27 cellular contexts compared by ENCODE assay signal in genomic region chr2:70463997-70464396, GRCh38.
"Had no signal": no experiment of that assay in that cellular context is flagged by ENCODE, and none has a peak within 500 bp of the region (broad histone marks: within the 10 kb centered on the region; RNA-seq: fewer than 3 reads in every experiment).

No MANE protein-coding gene starts in this region.

- DNase-seq: activated B cell treated with CpG ODN at 0.5 μM for 24 hours; activated CD4-positive, alpha-beta T cell treated with anti-CD3 and anti-CD28 coated beads for 1 hour; activated CD4-positive, alpha-beta T cell treated with anti-CD3 and anti-CD28 coated beads, Interleukin-2, amount 10 ng/mL, durations not matched to agents 24 days and 14 days; activated CD4-positive, alpha-beta T cell treated with anti-CD3 and anti-CD28 coated beads, Interleukin-2, amount 50 U/mL, for 48 hours; activated gamma-delta T cell; activated naive CD4-positive, alpha-beta T cell treated with anti-CD3 and anti-CD28 coated beads for 36 hours; activated T-cell treated with anti-CD3 and anti-CD28 coated beads for 4 hours; activated T-cell treated with anti-CD3 and anti-CD28 coated beads, Interleukin-2, amount 50 U/mL, for 48 hours; adrenal gland; anterior cingulate cortex; caudate nucleus; NCI-H1105; NCI-H1436; NCI-H1694 treated with DMSO at 0.1 percent for 48 hours; NCI-H2081 treated with DMSO at 0.1 percent for 48 hours; NCI-H2171; NCI-H2227 treated with DMSO at 0.1 percent for 48 hours; NCI-H446 treated with DMSO at 0.1 percent for 48 hours; NCI-H524 treated with DMSO at 0.1 percent for 48 hours; NCI-H748 treated with DMSO at 0.1 percent for 48 hours; SIG-M5; T-helper 17 cell; T-helper 9 cell had no signal

- H3K36me3 ChIP-seq: adrenal gland, breast epithelium had no signal

- H3K27me3 Mint-ChIP-seq: activated naive CD8-positive, alpha-beta T cell; activated T-helper 17 cell treated with anti-CD3 and anti-CD28 coated beads, Interleukin-2, amount 50 U/mL, for 72 hours; T-helper 17 cell had no signal

- H3K27ac ChIP-seq: adrenal gland, breast epithelium, KMS-11 had no signal

- H3K4me2 ChIP-seq: KMS-11 had no signal

- ATAC-seq: activated T-helper 17 cell treated with anti-CD3 and anti-CD28 coated beads, Interleukin-2, amount 50 U/mL, for 72 hours; T-helper 17 cell had no signal

- H3K4me1 ChIP-seq: adrenal gland, breast epithelium had no signal

- H3K9me3 Mint-ChIP-seq: activated B cell treated with CpG ODN at 0.5 μM for 24 hours; activated CD4-positive, alpha-beta T cell treated with anti-CD3 and anti-CD28 coated beads, Interleukin-2, amount 10 ng/mL, durations not matched to agents 24 days and 14 days; activated naive CD4-positive, alpha-beta T cell treated with anti-CD3 and anti-CD28 coated beads for 36 hours; activated T-helper 17 cell treated with anti-CD3 and anti-CD28 coated beads, Interleukin-2, amount 50 U/mL, for 72 hours had no signal

- H3K4me3 Mint-ChIP-seq: activated B cell treated with CpG ODN at 0.5 μM for 24 hours; activated CD4-positive, alpha-beta T cell treated with anti-CD3 and anti-CD28 coated beads, Interleukin-2, amount 10 ng/mL, durations not matched to agents 24 days and 14 days; activated naive CD4-positive, alpha-beta T cell treated with anti-CD3 and anti-CD28 coated beads for 36 hours; activated naive CD8-positive, alpha-beta T cell; activated T-helper 17 cell treated with anti-CD3 and anti-CD28 coated beads, Interleukin-2, amount 50 U/mL, for 72 hours; T-helper 17 cell had no signal

- H3K4me3 ChIP-seq: adrenal gland, breast epithelium had no signal

- H3K4me1 Mint-ChIP-seq: activated CD4-positive, alpha-beta T cell treated with anti-CD3 and anti-CD28 coated beads, Interleukin-2, amount 10 ng/mL, durations not matched to agents 24 days and 14 days; activated T-helper 17 cell treated with anti-CD3 and anti-CD28 coated beads, Interleukin-2, amount 50 U/mL, for 72 hours; T-helper 17 cell had no signal

- H3K9ac ChIP-seq: KMS-11 had no signal

- H3K9me3 ChIP-seq: adrenal gland, breast epithelium had no signal

- H3K36me3 Mint-ChIP-seq: activated naive CD8-positive, alpha-beta T cell had no signal

- H3K27ac Mint-ChIP-seq: activated B cell treated with CpG ODN at 0.5 μM for 24 hours; activated CD4-positive, alpha-beta T cell treated with anti-CD3 and anti-CD28 coated beads, Interleukin-2, amount 10 ng/mL, durations not matched to agents 24 days and 14 days; activated naive CD4-positive, alpha-beta T cell treated with anti-CD3 and anti-CD28 coated beads for 36 hours; activated naive CD8-positive, alpha-beta T cell; activated T-helper 17 cell treated with anti-CD3 and anti-CD28 coated beads, Interleukin-2, amount 50 U/mL, for 72 hours; T-helper 17 cell had no signal

- H3K27me3 ChIP-seq: adrenal gland, breast epithelium had no signal
